In genomic region chr16:11556945-11557720, GRCh38 we compare ENCODE assay signal across 8 cellular contexts. TPM values are rescaled to one million over a fixed set of nuclear protein-coding genes. Genes with fewer than 3 reads are reported as not detected.
A peak's percentile ranks its signal among the peaks of the same experiment; 100 is the strongest.
DNase-seq lines count a peak whose midpoint lies in the region; ATAC-seq and TF ChIP-seq lines count a peak whose summit lies in the region.
"Had no signal": no experiment of that assay in that cellular context is flagged by ENCODE, and none has a peak within 500 bp of the region (broad histone marks: within the 10 kb centered on the region; RNA-seq: fewer than 3 reads in every experiment).

No MANE protein-coding gene starts in this region.

- CTCF ChIA-PET in CD8-positive, alpha-beta memory T cell (lab: Charles Lee): interaction anchor here (0.6 to 2.1 kb wide), 4 partner anchors 12 to 85 kb away, joined by 3 to 5 read pairs (median 4); no protein-coding TSS in a partner anchor

- H3K9me3 ChIP-seq in CD8-positive, alpha-beta memory T cell (ENCODE audit: low read length): no peaks in the 10 kb centered on the region
- no peaks in the 10 kb centered on the region for H3K9me3 ChIP-seq in Karpas-422 (ENCODE audit: low read length)
- no peaks in the 10 kb centered on the region for H3K9me3 ChIP-seq in body of pancreas
- peaks cover 8 to 17% of the 10 kb centered on the region in 2 donors for H3K9me3 ChIP-seq in neuronal stem cell (replicated peaks in 1 of 2; ENCODE audit: control insufficient read depth in 2 of 2, insufficient read depth in 1 of 2, low read depth in 1 of 2, low read length in 2 of 2)
- H3K9me3 ChIP-seq in adrenal gland (replicated peaks in 1 of 3): no peaks in the 10 kb centered on the region

- H4K91ac ChIP-seq in neuronal stem cell (ENCODE audit: low read depth, low read length, poor library complexity): no peak overlapping the region

- H3K4me2 ChIP-seq in Karpas-422 (ENCODE audit: low read depth, low read length, poor library complexity, severe bottlenecking): no peak overlapping the region
- H3K4me2 ChIP-seq in neuronal stem cell (ENCODE audit: insufficient read depth, low read length, poor library complexity, severe bottlenecking): no peak overlapping the region

- no peaks in the 10 kb centered on the region for H3K27me3 ChIP-seq in CD8-positive, alpha-beta memory T cell (ENCODE audit: insufficient read depth, low read length, poor library complexity, severe bottlenecking)
- no peaks in the 10 kb centered on the region for H3K27me3 ChIP-seq in Karpas-422 (ENCODE audit: low read length)
- H3K27me3 ChIP-seq in body of pancreas: no peaks in the 10 kb centered on the region
- no peaks in the 10 kb centered on the region for H3K27me3 ChIP-seq in neuronal stem cell (ENCODE audit: control insufficient read depth in 3 of 3, insufficient read depth in 3 of 3, low read depth in 1 of 3, low read length in 3 of 3)
- H3K27me3 ChIP-seq in adrenal gland: no peaks in the 10 kb centered on the region

- H3K79me1 ChIP-seq in neuronal stem cell (ENCODE audit: low read depth, low read length): peaks cover 2% of the 10 kb centered on the region

- TF ChIP-seq POLR2A in body of pancreas (IDR thresholded peaks at IDR 0.05): no peak
- TF ChIP-seq POLR2A in adrenal gland (IDR thresholded peaks at IDR 0.05): no peak

- H2BK15ac ChIP-seq in neuronal stem cell (ENCODE audit: low read length): no peak overlapping the region

- H3K4me3 Mint-ChIP-seq in CD8-positive, alpha-beta memory T cell: peak overlapping the region; percentile 62 to 89 (median 75)

- H3K27me3 Mint-ChIP-seq in CD8-positive, alpha-beta memory T cell: peaks cover 0 to 8% of the 10 kb centered on the region in 2 donors

- H3K9me3 Mint-ChIP-seq in CD8-positive, alpha-beta memory T cell: peaks cover 0 to 8% (median 4%) of the 10 kb centered on the region in 5 donors

- H3K4me1 ChIP-seq in CD8-positive, alpha-beta memory T cell (ENCODE audit: insufficient read depth, low read length): peaks cover 72% of the 10 kb centered on the region
- H3K4me1 ChIP-seq in Karpas-422 (ENCODE audit: low read length): no peaks in the 10 kb centered on the region
- peaks cover 60% of the 10 kb centered on the region for H3K4me1 ChIP-seq in body of pancreas
- H3K4me1 ChIP-seq in neuronal stem cell (ENCODE audit: control insufficient read depth in 2 of 2, insufficient read depth in 1 of 2, low read depth in 1 of 2, low read length in 2 of 2): peaks cover 9 to 11% of the 10 kb centered on the region in 2 donors
- peaks cover 0 to 12% of the 10 kb centered on the region in 2 donors for H3K4me1 ChIP-seq in adrenal gland (replicated peaks in 1 of 2)

- TF ChIP-seq CTCF in body of pancreas (IDR thresholded peaks at IDR 0.05): no peak
- TF ChIP-seq CTCF in adrenal gland (IDR thresholded peaks at IDR 0.05): no peak

- peak overlapping the region; percentile 37 for H2AK5ac ChIP-seq in neuronal stem cell (ENCODE audit: low read depth, low read length)

- peaks cover 29 to 63% (median 38%) of the 10 kb centered on the region in 3 donors for H3K36me3 Mint-ChIP-seq in CD8-positive, alpha-beta memory T cell

- H2BK120ac ChIP-seq in neuronal stem cell (ENCODE audit: low read depth, low read length): no peak overlapping the region

- H2BK5ac ChIP-seq in neuronal stem cell (ENCODE audit: low read length): no peak overlapping the region

- H3K36me3 ChIP-seq in CD8-positive, alpha-beta memory T cell (ENCODE audit: insufficient read depth, low read length): peaks cover 46% of the 10 kb centered on the region
- H3K36me3 ChIP-seq in Karpas-422 (ENCODE audit: insufficient read depth, low read length) (no peaks in the 10 kb centered on the region), body of pancreas (replicated peaks in 1 of 2; ENCODE audit: insufficient read depth in 1 of 2, low read depth in 2 of 2) (peaks cover 0 to 4% of the 10 kb centered on the region in 2 donors), neuronal stem cell (replicated peaks in 1 of 2; ENCODE audit: control insufficient read depth in 2 of 2, insufficient read depth in 2 of 2, low read length in 2 of 2) (peaks cover 10 to 34% of the 10 kb centered on the region in 2 donors), adrenal gland (replicated peaks in 1 of 2) (peaks cover 0 to 21% of the 10 kb centered on the region in 2 donors)

- H3K14ac ChIP-seq in neuronal stem cell (ENCODE audit: low read length): no peak overlapping the region

- H3K9ac ChIP-seq in Karpas-422 (ENCODE audit: low read length) (no peak overlapping the region), neuronal stem cell (ENCODE audit: low read depth, low read length, poor library complexity) (no peak overlapping the region)

- H2AFZ ChIP-seq in Karpas-422 (ENCODE audit: low read length) (no peak overlapping the region), neuronal stem cell (ENCODE audit: low read length) (no peak overlapping the region)

- ATAC-seq in body of pancreas: no peak
- no peak for ATAC-seq in HG02884 (IDR thresholded peaks at IDR 0.05; ENCODE audit: unreplicated experiment)

- no peak overlapping the region for H2BK12ac ChIP-seq in neuronal stem cell (ENCODE audit: low read length)

- intact Hi-C loops in body of pancreas (cut with DNase I): no loop called here
- intact Hi-C loops in adrenal gland (cut with DNase I): no loop called here

- peaks cover 65 to 86% (median 73%) of the 10 kb centered on the region in 3 donors for H3K4me1 Mint-ChIP-seq in CD8-positive, alpha-beta memory T cell

- H3K23ac ChIP-seq in neuronal stem cell (ENCODE audit: low read depth, low read length, poor library complexity): no peak overlapping the region

- DNase-seq in CD8-positive, alpha-beta memory T cell: peak in 3 of 5 donors; percentile 58 to 61 (median 58)
- DNase-seq in Karpas-422 (peak; percentile 9), body of pancreas (no peak), neuronal stem cell (ENCODE audit: low spot score) (no peak), NCI-H524 (lab: John Stamatoyannopoulos, UW) (no peak), adrenal gland (no peak)
- DNase-seq: NCI-H146 had no signal

- no peaks in the 10 kb centered on the region for H3K9me2 ChIP-seq in Karpas-422 (replicated peaks; ENCODE audit: insufficient read depth, low read length)

- no peaks in the 10 kb centered on the region for H4K20me1 ChIP-seq in Karpas-422 (ENCODE audit: insufficient read depth, low read depth, low read length)

- peak overlapping the region; percentile 77 to 100 (median 98) for H3K27ac Mint-ChIP-seq in CD8-positive, alpha-beta memory T cell

- H3K4me3 ChIP-seq in CD8-positive, alpha-beta memory T cell (ENCODE audit: low read length): no peak overlapping the region
- H3K4me3 ChIP-seq in Karpas-422 (ENCODE audit: low read length): no peak overlapping the region
- no peak overlapping the region for H3K4me3 ChIP-seq in body of pancreas
- H3K4me3 ChIP-seq in neuronal stem cell (ENCODE audit: low read length in 2 of 2): no peak overlapping the region
- no peak overlapping the region for H3K4me3 ChIP-seq in adrenal gland

- H3K27ac ChIP-seq in CD8-positive, alpha-beta memory T cell (ENCODE audit: low read depth, low read length): peak overlapping the region; percentile 25
- H3K27ac ChIP-seq in Karpas-422 (ENCODE audit: low read length) (no peak overlapping the region), body of pancreas (peak overlapping the region in 3 of 4 donors; percentile 44 to 74 (median 63)), neuronal stem cell (replicated peaks; ENCODE audit: low read length) (no peak overlapping the region), adrenal gland (peak overlapping the region in 1 of 5 donors; percentile 24)

- H3K4ac ChIP-seq in neuronal stem cell (ENCODE audit: low read length): no peak overlapping the region

- H3K18ac ChIP-seq in neuronal stem cell (ENCODE audit: low read length): no peak overlapping the region

- POLR2A ChIA-PET in CD8-positive, alpha-beta memory T cell (lab: Charles Lee): no interaction called here

- H4K8ac ChIP-seq in neuronal stem cell (ENCODE audit: low read depth, low read length): no peak overlapping the region

- no peaks in the 10 kb centered on the region for H3K79me2 ChIP-seq in Karpas-422 (ENCODE audit: low read length)

- WGBS in body of pancreas, 2 donors: 83 to 90% methylated on average over 9 of the region's 9 CpGs
- WGBS in neuronal stem cell (ENCODE audit: extremely low coverage in 2 of 2, insufficient read length in 2 of 2, insufficient replicate concordance in 1 of 2), 2 donors: no CpG with 5 or more reads among the region's 9 CpGs
- 85 to 93% (median 89%) methylated on average over 9 of the region's 9 CpGs for WGBS in adrenal gland, 4 donors

RNA-seq across cellular contexts. Expression of gene LITAF, which starts 29.6 kb away (rescaled TPM):
- total RNA-seq in CD8-positive, alpha-beta memory T cell: 100 to 1,000 TPM; 199 to 201 TPM
- 629 TPM for polyA plus RNA-seq in CD8-positive, alpha-beta memory T cell
- total RNA-seq in Karpas-422 (2014; rRNA removed; shearing (Covaris generic); ENCODE audit: low replicate concordance): 2.6 TPM in 1 of 2 replicates, not detected in the other
- total RNA-seq in body of pancreas: 10 to 100 TPM; 24.9 to 25.7 TPM
- polyA plus RNA-seq in neuronal stem cell (2013, experiment 1 of 2): 85.6 TPM
- polyA plus RNA-seq in neuronal stem cell (2013, experiment 2 of 2): 87.4 TPM
- total RNA-seq in adrenal gland: 10 to 100 TPM; 35.1 to 83.2 (median 60.7) TPM
- 10 to 100 TPM; 23.1 to 75.5 (median 35.2) TPM for polyA plus RNA-seq in adrenal gland

Comparison
In these comparisons a context has a peak if more than half of its experiments do, and no peak if none do; other contexts are left out.
1. DNase-seq: peak in CD8-positive, alpha-beta memory T cell (3 of 5) and Karpas-422 (single experiment); none in body of pancreas (0 of 4), neuronal stem cell (single experiment), NCI-H524 (0 of 2) and adrenal gland (0 of 7).
2. H3K27ac ChIP-seq: peak in CD8-positive, alpha-beta memory T cell (single experiment) and body of pancreas (3 of 4); none in Karpas-422 (single experiment) and neuronal stem cell (single experiment).